ENCODE assay signal across 25 cellular contexts in the genomic region with DNA sequence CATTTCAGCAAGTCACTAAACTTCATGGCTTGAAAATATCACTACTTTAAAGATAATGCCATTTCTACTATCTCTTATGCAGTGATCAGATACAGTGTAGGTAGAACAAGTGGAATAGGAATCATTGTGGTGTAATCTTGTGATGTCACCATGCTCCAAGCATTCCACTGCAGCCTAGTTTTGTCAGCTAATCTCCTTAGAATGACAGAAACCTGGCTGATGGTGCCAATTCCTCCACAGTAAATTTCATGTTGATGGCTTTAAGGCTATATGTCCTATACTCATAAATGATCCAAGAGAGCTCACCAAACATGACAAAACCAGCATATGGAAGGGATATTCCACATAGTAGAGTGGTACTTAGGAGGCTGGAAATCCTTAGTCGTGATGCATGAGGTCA.
"Had no signal": no experiment of that assay in that cellular context is flagged by ENCODE, and none has a peak within 500 bp of the region (broad histone marks: within the 10 kb centered on the region; RNA-seq: fewer than 3 reads in every experiment).

No MANE protein-coding gene starts in this region.

- H3K27me3 ChIP-seq: brain microvascular endothelial cell, gastrocnemius medialis, sigmoid colon, spleen, upper lobe of right lung had no signal

- H3K4me3 ChIP-seq: gastrocnemius medialis, sigmoid colon, spleen, thoracic aorta, upper lobe of right lung had no signal

- H3K27ac ChIP-seq: brain microvascular endothelial cell, gastrocnemius medialis, sigmoid colon, spleen, thoracic aorta, upper lobe of right lung had no signal

- H3K27ac Mint-ChIP-seq: activated CD4-positive, alpha-beta memory T cell treated with anti-CD3 and anti-CD28 coated beads, Interleukin-2, amount 10 ng/mL, durations not matched to agents 7 days and 5 days; activated naive CD8-positive, alpha-beta T cell treated with anti-CD3 and anti-CD28 coated beads, Interleukin-2, amount 50 U/mL, for 24 hours; activated T-cell treated with anti-CD3 and anti-CD28 coated beads, Interleukin-2, amount 50 U/mL, for 72 hours; nephron progenitor cell; T-helper 17 cell had no signal

- H3K27me3 Mint-ChIP-seq: activated CD4-positive, alpha-beta memory T cell treated with anti-CD3 and anti-CD28 coated beads, Interleukin-2, amount 10 ng/mL, durations not matched to agents 7 days and 5 days; T-helper 17 cell had no signal

- H3K36me3 ChIP-seq: brain microvascular endothelial cell, gastrocnemius medialis, sigmoid colon, spleen, thoracic aorta, upper lobe of right lung had no signal

- DNase-seq: activated CD4-positive, alpha-beta memory T cell treated with anti-CD3 and anti-CD28 coated beads, Interleukin-2, amount 10 ng/mL, durations not matched to agents 7 days and 5 days; activated CD4-positive, alpha-beta T cell treated with anti-CD3 and anti-CD28 coated beads for 48 hours; activated CD4-positive, CD25-positive, alpha-beta regulatory T cell; activated effector memory CD4-positive, alpha-beta T cell treated with anti-CD3 and anti-CD28 coated beads, Interleukin-2, amount 50 U/mL, for 16 hours; activated naive CD4-positive, alpha-beta T cell treated with anti-CD3 and anti-CD28 coated beads, Interleukin-2, amount 50 U/mL, for 16 hours; activated naive CD8-positive, alpha-beta T cell treated with anti-CD3 and anti-CD28 coated beads, Interleukin-2, amount 50 U/mL, for 24 hours; activated T-cell treated with anti-CD3 and anti-CD28 coated beads, Interleukin-2, amount 50 U/mL, for 72 hours; anterior cingulate cortex; brain microvascular endothelial cell; dermis blood vessel endothelial cell; effector CD8-positive, alpha-beta T cell; gastrocnemius medialis; head of caudate nucleus; hypothalamus; mesenchymal stem cell; nephron progenitor cell; nucleus accumbens; sigmoid colon; spleen; stimulated activated CD4-positive, alpha-beta T cell treated with anti-CD3 and anti-CD28 coated beads, Interleukin-4, amount 100 ng/mL, for 24 hours; stimulated activated naive CD4-positive, alpha-beta T cell treated with Interleukin-2 at 50 U/mL for 16 hours; SW 1271; T-helper 17 cell; upper lobe of right lung had no signal

- H3K9me3 Mint-ChIP-seq: activated CD4-positive, alpha-beta memory T cell treated with anti-CD3 and anti-CD28 coated beads, Interleukin-2, amount 10 ng/mL, durations not matched to agents 7 days and 5 days; activated naive CD8-positive, alpha-beta T cell treated with anti-CD3 and anti-CD28 coated beads, Interleukin-2, amount 50 U/mL, for 24 hours; activated T-cell treated with anti-CD3 and anti-CD28 coated beads, Interleukin-2, amount 50 U/mL, for 72 hours; nephron progenitor cell had no signal

- H3K4me1 ChIP-seq: gastrocnemius medialis had no signal

- H3K4me3 Mint-ChIP-seq: activated CD4-positive, alpha-beta memory T cell treated with anti-CD3 and anti-CD28 coated beads, Interleukin-2, amount 10 ng/mL, durations not matched to agents 7 days and 5 days; activated naive CD8-positive, alpha-beta T cell treated with anti-CD3 and anti-CD28 coated beads, Interleukin-2, amount 50 U/mL, for 24 hours; activated T-cell treated with anti-CD3 and anti-CD28 coated beads, Interleukin-2, amount 50 U/mL, for 72 hours; nephron progenitor cell; T-helper 17 cell had no signal

- ATAC-seq: activated naive CD8-positive, alpha-beta T cell treated with anti-CD3 and anti-CD28 coated beads, Interleukin-2, amount 50 U/mL, for 24 hours; activated T-cell treated with anti-CD3 and anti-CD28 coated beads, Interleukin-2, amount 50 U/mL, for 72 hours; gastrocnemius medialis; T-helper 17 cell; upper lobe of right lung had no signal

- H3K9me3 ChIP-seq: gastrocnemius medialis, sigmoid colon, spleen, thoracic aorta, upper lobe of right lung had no signal

- H3K4me1 Mint-ChIP-seq: activated CD4-positive, alpha-beta memory T cell treated with anti-CD3 and anti-CD28 coated beads, Interleukin-2, amount 10 ng/mL, durations not matched to agents 7 days and 5 days; activated naive CD8-positive, alpha-beta T cell treated with anti-CD3 and anti-CD28 coated beads, Interleukin-2, amount 50 U/mL, for 24 hours; nephron progenitor cell had no signal
